In genomic region chr7:92835140-92835850, GRCh38 we compare ENCODE assay signal across 8 cellular contexts. TPM values are rescaled to one million over a fixed set of nuclear protein-coding genes. Genes with fewer than 3 reads are reported as not detected.
DNase-seq lines count a peak whose midpoint lies in the region; ATAC-seq, FAIRE-seq and TF ChIP-seq lines count a peak whose summit lies in the region.

No MANE protein-coding gene starts in this region.

- peak; percentile 48 to 79 for DNase-seq in A549 (ENCODE audit: low read depth in 1 of 2, low spot score in 1 of 2)
- DNase-seq in OCI-M1 (lab: John Stamatoyannopoulos, UW): peak; percentile 100
- DNase-seq in activated T-cell treated with anti-CD3 and anti-CD28 coated beads, Interleukin-2, amount 50 U/mL, for 48 hours: peak; percentile 72 to 76
- peak; percentile 74 for DNase-seq in fibroblast of mammary gland (ENCODE audit: low read depth)
- peak; percentile 14 to 70 (median 38) for DNase-seq in naive thymus-derived CD8-positive, alpha-beta T cell
- DNase-seq in testis: peak; percentile 45
- DNase-seq in putamen (ENCODE audit: low spot score): no peak

- peaks cover 0 to 4% (median 0%) of the 10 kb centered on the region in 3 donors for H3K36me3 Mint-ChIP-seq in naive thymus-derived CD8-positive, alpha-beta T cell

- H3K27me3 ChIP-seq in testis: no peaks in the 10 kb centered on the region

- H3K4me1 Mint-ChIP-seq in naive thymus-derived CD8-positive, alpha-beta T cell: peaks cover 29 to 48% (median 37%) of the 10 kb centered on the region in 4 donors

- POLR2A ChIA-PET in A549 (lab: Yijun Ruan, JAX): interaction anchor here (1.4 to 2.8 kb wide), 3 partner anchors 140 to 190 kb away, joined by 4 to 24 read pairs (median 5); no protein-coding TSS in a partner anchor
- POLR2A ChIA-PET in naive thymus-derived CD8-positive, alpha-beta T cell (lab: Charles Lee): interaction anchor here (0.9 to 1.6 kb wide), 4 partner anchors 10 to 307 kb away, joined by 3 to 8 read pairs (median 4); partner anchors contain the start of genes PEX1 and RBM48

- ATAC-seq in A549 (peak; percentile 1 to 12; a peak in 4 of 6 replicates), GM21529 (IDR thresholded peaks at IDR 0.05; ENCODE audit: unreplicated experiment) (peak; percentile 10)
- ATAC-seq in naive thymus-derived CD8-positive, alpha-beta T cell: peak; percentile 13 to 16

- H3K9me3 Mint-ChIP-seq in naive thymus-derived CD8-positive, alpha-beta T cell: no peaks in the 10 kb centered on the region

- H3K9me3 ChIP-seq in A549: no peaks in the 10 kb centered on the region
- no peaks in the 10 kb centered on the region for H3K9me3 ChIP-seq in testis

- TF ChIP-seq CTCF in A549 (IDR thresholded peaks at IDR 0.05) (no peak), fibroblast of mammary gland (conservative IDR thresholded peaks at IDR 0.05; ENCODE audit: control insufficient read depth, insufficient read depth, low read depth, low read length) (no peak), testis (IDR thresholded peaks at IDR 0.05) (no peak)

- H3K27ac ChIP-seq in A549 (peak overlapping the region; percentile 92 to 96), testis (peak overlapping the region; percentile 84 to 86)

- peak overlapping the region; percentile 85 for H3K4me2 ChIP-seq in A549

- no peak for FAIRE-seq in A549 (lab: Jason Lieb, UNC)

- peak overlapping the region; percentile 80 for H3K4me3 ChIP-seq in A549
- peak overlapping the region; percentile 87 for H3K4me3 ChIP-seq in fibroblast of mammary gland (ENCODE audit: control insufficient read depth, low read depth, low read length)
- H3K4me3 ChIP-seq in testis: peak overlapping the region; percentile 70 to 79

- TF ChIP-seq EP300 in A549 (IDR thresholded peaks at IDR 0.05): no peak

- H3K36me3 ChIP-seq in testis (ENCODE audit: low read depth, missing control alignments): no peaks in the 10 kb centered on the region

- intact Hi-C loops in testis (cut with DNase I; ENCODE audit: low total_unique reads): no loop called here

- H3K4me1 ChIP-seq in A549 (peaks cover 12% of the 10 kb centered on the region), testis (peaks cover 7% of the 10 kb centered on the region)

- peak overlapping the region; percentile 86 to 96 (median 90) for H3K27ac Mint-ChIP-seq in naive thymus-derived CD8-positive, alpha-beta T cell

- TF ChIP-seq POLR2A in A549 (IDR thresholded peaks at IDR 0.05; ENCODE audit: low read length) (no peak), testis (IDR thresholded peaks at IDR 0.05) (no peak)

- no peak; a peak in 1 of 5 replicates for TF ChIP-seq RAD21 in A549 (conservative IDR thresholded peaks at IDR 0.05 in 1 of 2, IDR thresholded peaks at IDR 0.05 in 1 of 2)

- 1% methylated on average over 31 of the region's 52 CpGs for WGBS in A549 (ENCODE audit: missing lambda C conversion rate)
- 0 to 1% methylated on average over 40 to 50 of the region's 52 CpGs for WGBS in testis, 2 donors

- CTCF ChIA-PET in A549 (lab: Yijun Ruan, JAX): interaction anchor here (0.9 to 5.7 kb wide), 2 partner anchors 216 to 225 kb away, joined by 3 to 62 read pairs; no protein-coding TSS in a partner anchor

- peaks cover 0 to 12% (median 0%) of the 10 kb centered on the region in 5 donors for H3K27me3 Mint-ChIP-seq in naive thymus-derived CD8-positive, alpha-beta T cell

- peak overlapping the region; percentile 88 to 99 (median 96) for H3K4me3 Mint-ChIP-seq in naive thymus-derived CD8-positive, alpha-beta T cell

TF ChIP-seq in A549, 52 proteins besides CTCF, POLR2A, EP300 and RAD21:
- TF ChIP-seq JUNB (IDR thresholded peaks at IDR 0.05) (no peak), ZSCAN20 (CRISPR knock-in tag; IDR thresholded peaks at IDR 0.05) (no peak), MAX (IDR thresholded peaks at IDR 0.05) (peak; percentile 56), GATA3 (IDR thresholded peaks at IDR 0.05; ENCODE audit: borderline replicate concordance) (peak; percentile 46; the same call in 1 of the 2 replicates), FOSB (CRISPR knock-in tag; IDR thresholded peaks at IDR 0.05) (no peak), HOXB5 (CRISPR knock-in tag; IDR thresholded peaks at IDR 0.05) (no peak), KDM1A (IDR thresholded peaks at IDR 0.05; ENCODE audit: low read depth) (no peak), HOXA7 (CRISPR knock-in tag; IDR thresholded peaks at IDR 0.05) (no peak)

RNA-seq across cellular contexts. Expression of gene CDK6, which starts 1.1 kb away (rescaled TPM):
- polyA plus RNA-seq in A549 (2011; rRNA removed) (22.4 and 25.9 TPM in 2 replicates), A549 (2017; fragmentation: RNase III; extraction: RNeasy Plus Mini Kit Qiagen cat#74134 plus additional on column Dnase treatment) (12.9 to 16.1 TPM (median 13.6 TPM) in 3 replicates), testis (ENCODE audit: insufficient read depth, low read depth, low replicate concordance) (21.1 TPM)
- polyA plus RNA-seq in A549 (2012; cell fraction: cytosol; rRNA removed): 6.9 and 7.9 TPM in 2 replicates
- 13.6 and 14.3 TPM in 2 replicates for polyA plus RNA-seq in A549 (2012; cell fraction: nucleus; rRNA removed)
- polyA minus RNA-seq in A549 (2011; rRNA and poly(A)+ RNA removed): 51.8 and 65.6 TPM in 2 replicates
- total RNA-seq in naive thymus-derived CD8-positive, alpha-beta T cell: 10 to 100 TPM; 12.4 to 12.9 TPM
- 10 to 100 TPM; 10.1 to 29.4 (median 17.7) TPM for polyA plus RNA-seq in naive thymus-derived CD8-positive, alpha-beta T cell
- 10 to 100 TPM; 22.8 to 31.6 TPM for total RNA-seq in testis
